Comparison of ENCODE assay signal across 8 cellular contexts in the genomic region with DNA sequence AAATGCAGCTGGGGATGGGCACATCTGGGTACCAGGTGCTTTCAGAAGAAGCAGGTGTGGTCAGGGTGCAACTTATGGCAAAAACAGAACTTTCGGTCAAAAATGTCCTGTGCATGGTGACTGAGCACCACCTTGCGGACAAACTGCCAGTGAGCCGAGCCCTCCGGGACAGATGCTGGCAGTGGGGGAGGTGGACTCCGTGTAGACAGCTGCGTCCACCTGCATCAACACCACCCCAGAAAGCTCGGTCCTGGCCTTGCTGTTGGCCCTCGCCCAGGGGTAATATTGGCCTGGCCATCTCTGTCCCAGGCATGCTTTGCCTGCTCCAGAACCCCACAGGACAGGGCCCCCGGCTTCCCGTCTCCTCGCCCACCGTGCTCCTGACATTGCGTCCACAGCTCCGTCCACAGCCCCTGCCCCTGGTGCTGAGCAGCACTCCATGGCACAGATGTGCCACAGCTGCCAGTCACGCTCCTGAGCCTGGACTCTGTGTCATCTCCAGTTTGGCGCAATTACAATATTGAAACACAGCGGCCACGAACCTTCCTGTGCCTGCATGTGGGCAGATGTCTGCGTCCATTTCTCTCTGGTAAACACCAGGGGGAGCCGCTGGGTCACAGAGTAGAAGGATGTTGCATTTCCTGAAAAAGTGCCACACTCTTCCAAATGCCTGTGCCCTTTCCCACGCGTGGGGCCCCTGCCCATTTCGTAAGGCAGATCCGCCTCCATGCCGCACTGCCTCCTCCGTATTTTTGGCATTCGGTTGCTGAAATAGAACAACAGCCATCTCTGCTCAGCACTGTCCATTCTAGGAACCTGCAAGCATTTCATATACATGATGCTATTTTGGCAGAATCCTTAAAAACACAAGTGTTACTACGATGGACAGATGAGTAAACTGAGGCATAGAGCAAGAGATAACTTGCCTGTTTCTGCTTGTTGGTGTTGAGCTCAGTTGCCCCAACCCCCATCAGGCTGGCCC. TPM values are rescaled to one million over a fixed set of nuclear protein-coding genes. Genes with fewer than 3 reads are reported as not detected.
DNase-seq lines count a peak whose midpoint lies in the region; ATAC-seq, FAIRE-seq and TF ChIP-seq lines count a peak whose summit lies in the region.

No MANE protein-coding gene starts in this region.

- ATAC-seq in GM19324 (IDR thresholded peaks at IDR 0.05; ENCODE audit: low FRiP score, unreplicated experiment): no peak

- H4K20me1 ChIP-seq in astrocyte (ENCODE audit: insufficient read depth, low read length): no peaks in the 10 kb centered on the region

- H2AFZ ChIP-seq in astrocyte (ENCODE audit: low read depth, low read length): no peak overlapping the region

- H3K4me3 Mint-ChIP-seq in astrocyte (ENCODE audit: unreplicated experiment): peak overlapping the region; percentile 73

- TF ChIP-seq CTCF in HFF-Myc (IDR thresholded peaks at IDR 0.05; ENCODE audit: low read depth, low read length, missing control alignments) (peak; percentile 74), astrocyte (IDR thresholded peaks at IDR 0.05; ENCODE audit: insufficient read depth, low read depth, low read length) (peak; percentile 52), sigmoid colon (IDR thresholded peaks at IDR 0.05) (peak in 3 of 4 experiments; percentile 51 to 75 (median 63))

- DNase-seq in EL: peak; percentile 70
- DNase-seq in HFF-Myc (ENCODE audit: extremely low read depth, low read depth): peak; percentile 72
- DNase-seq in NCI-H1417 (lab: John Stamatoyannopoulos, UW): peak; percentile 77 to 92 (median 84)
- DNase-seq in T-helper 2 cell: peak in 4 of 5 experiments; percentile 34 to 71 (median 52)
- DNase-seq in astrocyte (ENCODE audit: low read depth): peak; percentile 12
- DNase-seq in hippocampal formation (lab: John Stamatoyannopoulos, UW): peak; percentile 50 to 56
- peak; percentile 80 for DNase-seq in sigmoid colon

- no peaks in the 10 kb centered on the region for H3K36me3 ChIP-seq in astrocyte (ENCODE audit: insufficient read depth, low read length)
- H3K36me3 ChIP-seq in sigmoid colon: no peaks in the 10 kb centered on the region

- no peaks in the 10 kb centered on the region for H3K4me1 ChIP-seq in astrocyte (ENCODE audit: insufficient read depth, low read length)
- H3K4me1 ChIP-seq in sigmoid colon: peaks cover 0 to 11% (median 2%) of the 10 kb centered on the region in 4 donors

- TF ChIP-seq POLR2A in sigmoid colon (IDR thresholded peaks at IDR 0.05): no peak

- 7 to 18% methylated on average over 28 of the region's 28 CpGs for WGBS in sigmoid colon, 2 donors

- no peak for TF ChIP-seq EP300 in sigmoid colon (IDR thresholded peaks at IDR 0.05)

- peaks cover 3% of the 10 kb centered on the region for H3K4me1 Mint-ChIP-seq in astrocyte (ENCODE audit: low read depth, unreplicated experiment)

- H3K9ac ChIP-seq in astrocyte (ENCODE audit: low read length): no peak overlapping the region

- intact Hi-C loops in sigmoid colon (cut with DNase I): loop anchor here (2.0 to 10.0 kb wide), 3 partner anchors 241 to 473 kb away; no protein-coding TSS in a partner anchor

- no peak overlapping the region for H3K27ac Mint-ChIP-seq in astrocyte (ENCODE audit: unreplicated experiment)

- no peak overlapping the region for H3K27ac ChIP-seq in astrocyte (ENCODE audit: low read depth, low read length)
- H3K27ac ChIP-seq in sigmoid colon: no peak overlapping the region

- H3K4me3 ChIP-seq in HFF-Myc (replicated peaks; ENCODE audit: low read depth, low read length): peak overlapping the region; percentile 32
- H3K4me3 ChIP-seq in astrocyte (ENCODE audit: insufficient read depth, low read depth, low read length): no peak overlapping the region
- H3K4me3 ChIP-seq in sigmoid colon: peak overlapping the region in 1 of 4 donors; percentile 20

- FAIRE-seq in astrocyte (lab: Jason Lieb, UNC): no peak

- peak overlapping the region; percentile 44 for H3K4me2 ChIP-seq in astrocyte (ENCODE audit: low read length)

- no peaks in the 10 kb centered on the region for H3K79me2 ChIP-seq in astrocyte (ENCODE audit: insufficient read depth, low read length)

- peaks cover 5% of the 10 kb centered on the region for H3K27me3 ChIP-seq in astrocyte (ENCODE audit: insufficient read depth, low read length)
- peaks cover 0 to 15% (median 0%) of the 10 kb centered on the region in 3 donors for H3K27me3 ChIP-seq in sigmoid colon

- H3K9me3 Mint-ChIP-seq in astrocyte (ENCODE audit: unreplicated experiment): no peaks in the 10 kb centered on the region

- H3K36me3 Mint-ChIP-seq in astrocyte (ENCODE audit: low read depth, unreplicated experiment): no peaks in the 10 kb centered on the region

- H3K27me3 Mint-ChIP-seq in astrocyte (ENCODE audit: low read depth, unreplicated experiment): peaks cover 24% of the 10 kb centered on the region

- H3K9me3 ChIP-seq in astrocyte (ENCODE audit: insufficient read depth, low read depth, low read length) (no peaks in the 10 kb centered on the region), sigmoid colon (no peaks in the 10 kb centered on the region)

RNA-seq across cellular contexts. Expression of gene SLC6A19, which starts 33.4 kb away (rescaled TPM):
- total RNA-seq in astrocyte: not detected in 2 replicates
- total RNA-seq in sigmoid colon: not detected
- polyA plus RNA-seq in sigmoid colon: 1 to 10 TPM in 1 of 3 donors, under 1 TPM in 2; 0.80 to 6.6 (median 0.92) TPM

RNA-seq across cellular contexts. Expression of gene SLC12A7, which starts 56.2 kb away (rescaled TPM):
- total RNA-seq in astrocyte (28.6 and 30.5 TPM in 2 replicates), sigmoid colon (10 to 100 TPM; 12.5 to 23.5 (median 18.4) TPM)
- polyA plus RNA-seq in sigmoid colon: 10 to 100 TPM in 2 of 3 donors, 1 to 10 TPM in 1; 7.2 to 54.3 (median 10.9) TPM

RNA-seq across cellular contexts. Expression of gene SLC6A18, which starts 57.2 kb away (rescaled TPM):
- not detected in 2 replicates for total RNA-seq in astrocyte
- total RNA-seq in sigmoid colon: not detected
- polyA plus RNA-seq in sigmoid colon: under 1 TPM in 1 of 3 donors, not detected in 2; 0.07 TPM

Comparison
In these comparisons a context has a peak if more than half of its experiments do, and no peak if none do; other contexts are left out.
1. DNase-seq: peak in every context shown above with its lines; median percentile 84 in NCI-H1417; 80 in sigmoid colon; 72 in HFF-Myc; 70 in EL; 53 in hippocampal formation; 52 in T-helper 2 cell; 12 in astrocyte.